26 cellular contexts compared by ENCODE assay signal in the genomic region with DNA sequence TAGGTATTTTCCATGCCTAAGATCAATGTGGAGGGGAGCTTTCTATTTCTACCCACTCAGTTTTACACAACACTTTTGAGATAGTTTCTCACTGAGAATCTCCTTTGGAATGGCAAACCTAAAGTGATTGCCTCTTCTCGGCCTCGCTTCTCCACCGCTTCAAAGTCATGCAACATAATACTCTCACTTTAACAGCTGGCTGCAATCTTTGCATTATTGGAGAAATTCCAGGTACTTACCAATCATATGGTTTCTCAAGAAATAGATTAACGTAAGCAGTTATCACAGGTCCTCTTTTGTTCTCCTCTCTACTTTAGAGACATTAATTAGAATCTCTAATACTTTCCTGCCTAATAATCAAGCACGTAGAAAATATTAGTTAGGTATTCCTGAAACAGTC. TPM values are rescaled to one million over a fixed set of nuclear protein-coding genes. Genes with fewer than 3 reads are reported as not detected.
"Had no signal": no experiment of that assay in that cellular context is flagged by ENCODE, and none has a peak within 500 bp of the region (broad histone marks: within the 10 kb centered on the region; RNA-seq: fewer than 3 reads in every experiment).

No MANE protein-coding gene starts in this region.

- DNase-seq: activated CD4-positive, alpha-beta T cell treated with anti-CD3 and anti-CD28 coated beads for 4 hours; activated CD8-positive, alpha-beta memory T cell treated with anti-CD3 and anti-CD28 coated beads, Interleukin-2, amount 50 U/mL, for 4 hours; activated CD8-positive, alpha-beta T cell treated with anti-CD3 and anti-CD28 coated beads for 36 hours; activated T-cell treated with anti-CD3 and anti-CD28 coated beads, Interleukin-2, amount 50 U/mL, for 72 hours; amygdala; cerebellar nuclear complex; MM.1S; NCI-H1105; NCI-H1436; NCI-H1694 treated with DMSO at 0.1 percent for 48 hours; NCI-H2081; NCI-H2171; NCI-H2227 treated with DMSO at 0.1 percent for 48 hours; NCI-H446 treated with DMSO at 0.1 percent for 48 hours; NCI-H526 treated with DMSO at 0.1 percent for 48 hours; NCI-H82; Right ventricle myocardium superior; RPMI8226; SW 1271 had no signal

- ATAC-seq: activated CD4-positive, CD25-positive, alpha-beta regulatory T cell treated with anti-CD3 and anti-CD28 coated beads, Interleukin-2, amount 50 U/mL, for 24 hours; activated CD8-positive, alpha-beta T cell treated with anti-CD3 and anti-CD28 coated beads for 36 hours; activated T-cell treated with anti-CD3 and anti-CD28 coated beads, Interleukin-2, amount 50 U/mL, for 72 hours; Panc1; SK-N-SH treated with all-trans-retinoic acid at 6 μM for 48 hours had no signal

- H3K36me3 ChIP-seq: SJCRH30 had no signal

- H3K27me3 ChIP-seq: SJCRH30 had no signal

- H3K27ac ChIP-seq: SJCRH30 had no signal

- H3K9me3 ChIP-seq: SJCRH30 had no signal

- H3K4me3 ChIP-seq: SJCRH30 had no signal

RNA-seq across cellular contexts. Expression of a gene that starts 3.7 kb away (rescaled TPM):
- total RNA-seq: activated CD8-positive, alpha-beta T cell treated with anti-CD3 and anti-CD28 coated beads for 36 hours; activated T-cell treated with anti-CD3 and anti-CD28 coated beads, Interleukin-2, amount 50 U/mL, for 72 hours; astrocyte; OCI-LY7; Right ventricle myocardium superior; SJCRH30; T-helper 1 cell treated with Interleukin-12 subunit alpha and Interleukin-12 subunit beta and Interleukin-4 antibody, amounts not matched to agents 30 ng/mL and 1 ng/mL, for 36 hours had no signal
